17 cellular contexts compared by ENCODE assay signal in the genomic region with DNA sequence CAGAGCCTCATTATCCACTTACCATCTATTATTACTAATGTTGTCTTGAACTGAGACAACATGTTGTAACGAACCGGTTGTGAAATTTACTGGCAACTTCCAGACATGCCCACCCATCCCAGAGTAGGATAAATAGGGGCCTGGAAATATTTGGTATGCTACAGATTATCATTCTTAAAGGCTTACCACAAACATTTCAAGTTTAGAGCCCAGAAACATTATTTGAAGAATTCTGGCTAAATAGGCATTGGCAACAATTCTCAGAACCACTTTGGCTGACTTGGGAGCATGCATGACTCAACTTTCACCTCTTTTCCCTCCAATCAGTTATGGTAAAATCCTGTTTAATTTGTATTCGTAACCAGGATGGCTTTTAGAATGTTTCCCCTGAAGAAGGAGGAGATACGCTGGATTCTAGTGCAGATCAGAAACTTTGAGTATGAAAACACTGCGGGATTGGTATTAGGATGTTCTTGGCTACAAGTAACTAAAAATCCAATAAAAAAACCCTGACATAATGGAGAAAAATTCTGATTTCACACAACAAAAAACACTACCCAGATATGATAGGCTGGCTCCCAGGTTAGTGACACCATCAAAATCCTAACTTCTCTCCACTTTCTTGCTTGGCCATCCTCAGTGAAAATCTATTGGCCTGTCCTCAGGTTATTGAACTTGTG.
DNase-seq lines count a peak whose midpoint lies in the region; FAIRE-seq and TF ChIP-seq lines count a peak whose summit lies in the region.
"Had no signal": no experiment of that assay in that cellular context is flagged by ENCODE, and none has a peak within 500 bp of the region (broad histone marks: within the 10 kb centered on the region; RNA-seq: fewer than 3 reads in every experiment).

No MANE protein-coding gene starts in this region.

- no peak overlapping the region for H3K14ac ChIP-seq in H9 (ENCODE audit: insufficient read depth, low read length)

- H3K4ac ChIP-seq in H9 (ENCODE audit: low read depth, low read length), result no peak overlapping the region

- TF ChIP-seq CTCF in fibroblast of the aortic adventitia (IDR thresholded peaks at IDR 0.05; ENCODE audit: insufficient read depth, low read length) (no peak), retinal pigment epithelial cell (conservative IDR thresholded peaks at IDR 0.05; ENCODE audit: low read depth, low read length) (no peak), H9 (conservative IDR thresholded peaks at IDR 0.05) (no peak), testis (IDR thresholded peaks at IDR 0.05) (no peak)

- H3K27me3 ChIP-seq in MG63 (no peaks in the 10 kb centered on the region), H9 (ENCODE audit: insufficient read depth, low read length) (no peaks in the 10 kb centered on the region), testis (no peaks in the 10 kb centered on the region)
- H3K27me3 ChIP-seq: heart left ventricle had no signal

- no peak overlapping the region for H3K18ac ChIP-seq in H9 (ENCODE audit: insufficient read length, low read depth, low read length)

- H3K4me1 ChIP-seq in H9 (ENCODE audit: insufficient read depth, low read length), result peaks cover 8% of the 10 kb centered on the region; the same call in 1 of the 2 replicates
- peaks cover 7% of the 10 kb centered on the region for H3K4me1 ChIP-seq in testis

- H4K8ac ChIP-seq in H9 (replicated peaks; ENCODE audit: insufficient read length, low read depth, low read length), result no peak overlapping the region

- no peaks in the 10 kb centered on the region for H3K79me1 ChIP-seq in H9 (ENCODE audit: insufficient read depth, low read depth, low read length, poor library complexity, severe bottlenecking)

- peaks cover 13 to 15% of the 10 kb centered on the region in 2 experiments for H3K9me3 Mint-ChIP-seq in H9
- H3K9me3 Mint-ChIP-seq: natural killer cell treated with Interleukin-12 subunit alpha and Interleukin-12 subunit beta and Interleukin-15 and Interleukin-18, amount 100 ng/mL, for 72 hours had no signal

- no peaks in the 10 kb centered on the region for H3K23me2 ChIP-seq in H9 (ENCODE audit: insufficient read length, low read depth, low read length, poor library complexity, severe bottlenecking)

- WGBS in H9 (ENCODE audit: extremely low coverage, insufficient read length, low lambda C conversion rate), result no CpG with 5 or more reads among the region's 5 CpGs
- WGBS in testis, 2 donors, result 40 to 51% methylated on average over 5 of the region's 5 CpGs

- H3K56ac ChIP-seq in H9 (ENCODE audit: insufficient read length, low read depth, low read length), result no peak overlapping the region

- peaks cover 12 to 22% (median 21%) of the 10 kb centered on the region in 3 experiments for H3K36me3 Mint-ChIP-seq in H9 (ENCODE audit: insufficient read depth in 1 of 3, low read depth in 3 of 3)
- H3K36me3 Mint-ChIP-seq: natural killer cell treated with Interleukin-12 subunit alpha and Interleukin-12 subunit beta and Interleukin-15 and Interleukin-18, amount 100 ng/mL, for 72 hours had no signal

- H3K4me2 ChIP-seq in H9 (ENCODE audit: insufficient read depth, insufficient read length, low read length), result no peak overlapping the region
- H3K4me2 ChIP-seq: BLaER1 treated with 17β-estradiol and CSF1 and Interleukin-3, amounts not matched to agents 10 nM and 100 nM had no signal

- FAIRE-seq in frontal cortex (lab: Jason Lieb, UNC), result no peak

- DNase-seq in AG08396 (ENCODE audit: low spot score) (peak; percentile 53), MG63 (peak; percentile 49), fibroblast of the aortic adventitia (ENCODE audit: low read depth) (peak; percentile 98), retinal pigment epithelial cell (ENCODE audit: low read depth) (peak; percentile 75), H9 (no peak), frontal cortex (ENCODE audit: low spot score in 2 of 2) (no peak), erythroblast (lab: John Stamatoyannopoulos, UW) (no peak), testis (no peak)
- DNase-seq: activated CD4-positive, alpha-beta T cell treated with anti-CD3 and anti-CD28 coated beads for 48 hours; activated T-cell treated with anti-CD3 and anti-CD28 coated beads, Interleukin-2, amount 50 U/mL, for 1 hour; DMS79; heart left ventricle; NCI-H1417 treated with DMSO at 0.1 percent for 48 hours; NCI-H510A treated with DMSO at 0.1 percent for 48 hours had no signal

- no peak overlapping the region for H2AFZ ChIP-seq in H9 (ENCODE audit: low read length)

- no peak overlapping the region for H3K27ac Mint-ChIP-seq in H9
- H3K27ac Mint-ChIP-seq: natural killer cell treated with Interleukin-12 subunit alpha and Interleukin-12 subunit beta and Interleukin-15 and Interleukin-18, amount 100 ng/mL, for 72 hours had no signal

- H4K5ac ChIP-seq in H9 (ENCODE audit: insufficient read length, low read depth, low read length), result no peak overlapping the region

- H3K9ac ChIP-seq in H9 (ENCODE audit: extremely low read depth, insufficient read length, low read length), result no peak overlapping the region
- H3K9ac ChIP-seq: BLaER1 treated with 17β-estradiol and CSF1 and Interleukin-3, amounts not matched to agents 10 nM and 100 nM had no signal

- H3K36me3 ChIP-seq in MG63, result no peaks in the 10 kb centered on the region
- H3K36me3 ChIP-seq in testis (ENCODE audit: low read depth, missing control alignments), result no peaks in the 10 kb centered on the region
- H3K36me3 ChIP-seq: BLaER1 treated with 17β-estradiol and CSF1 and Interleukin-3, amounts not matched to agents 10 nM and 100 nM; heart left ventricle had no signal

- no peak for TF ChIP-seq POLR2A in erythroblast (IDR thresholded peaks at IDR 0.05; ENCODE audit: low read length)
- no peak for TF ChIP-seq POLR2A in testis (IDR thresholded peaks at IDR 0.05)

- H3K27ac ChIP-seq in H9 (ENCODE audit: insufficient read length, low read depth, low read length), result no peak overlapping the region
- peak overlapping the region in 1 of 2 donors; percentile 61 for H3K27ac ChIP-seq in testis
- H3K27ac ChIP-seq: BLaER1 treated with 17β-estradiol and CSF1 and Interleukin-3, amounts not matched to agents 10 nM and 100 nM had no signal

- H3K4me1 Mint-ChIP-seq in H9, result peaks cover 32% of the 10 kb centered on the region in 2 experiments

- H3K79me2 ChIP-seq in H9 (ENCODE audit: insufficient read depth, low read length), result no peaks in the 10 kb centered on the region

- H2BK15ac ChIP-seq in H9 (ENCODE audit: low read depth, low read length), result no peak overlapping the region

- H3K9me3 ChIP-seq in MG63 (0 out of 2 replicates have a peak, but pooled peaks cover 2% of the 10 kb centered on the region), H9 (ENCODE audit: control insufficient read depth, low read depth, low read length) (peaks cover 10% of the 10 kb centered on the region), testis (no peaks in the 10 kb centered on the region)

- no peak overlapping the region for H2BK12ac ChIP-seq in H9 (ENCODE audit: insufficient read length, low read depth, low read length)

- H2BK5ac ChIP-seq in H9 (ENCODE audit: insufficient read length, low read length), result no peak overlapping the region

- no peak overlapping the region for H3K4me3 Mint-ChIP-seq in H9
- H3K4me3 Mint-ChIP-seq: natural killer cell treated with Interleukin-12 subunit alpha and Interleukin-12 subunit beta and Interleukin-15 and Interleukin-18, amount 100 ng/mL, for 72 hours had no signal

- H3K4me3 ChIP-seq in MG63 (no peak overlapping the region), fibroblast of the aortic adventitia (ENCODE audit: low read depth, low read length) (no peak overlapping the region), retinal pigment epithelial cell (ENCODE audit: low read length) (no peak overlapping the region), testis (no peak overlapping the region)
- H3K4me3 ChIP-seq: BLaER1 treated with 17β-estradiol and CSF1 and Interleukin-3, amounts not matched to agents 10 nM and 100 nM; heart left ventricle; skin epidermis had no signal

- H4K91ac ChIP-seq in H9 (ENCODE audit: insufficient read length, low read depth, low read length), result no peak overlapping the region

- H3T11ph ChIP-seq in H9 (ENCODE audit: low read length), result no peak overlapping the region

- no peak overlapping the region for H3K23ac ChIP-seq in H9 (ENCODE audit: insufficient read length, low read depth, low read length)

- no peaks in the 10 kb centered on the region for H4K20me1 ChIP-seq in H9 (ENCODE audit: control insufficient read depth, insufficient read depth, insufficient read length)
- H4K20me1 ChIP-seq: BLaER1 treated with 17β-estradiol and CSF1 and Interleukin-3, amounts not matched to agents 10 nM and 100 nM had no signal

- H2AK5ac ChIP-seq in H9 (ENCODE audit: insufficient read length, low read length), result no peak overlapping the region

- intact Hi-C loops in testis (cut with DNase I; ENCODE audit: low total_unique reads), result no loop called here

- no peak overlapping the region for H2BK120ac ChIP-seq in H9 (ENCODE audit: low read depth, low read length, poor library complexity, severe bottlenecking)

- no peaks in the 10 kb centered on the region; the same call in none of the 2 replicates for H3K27me3 Mint-ChIP-seq in H9 (ENCODE audit: low read depth)

- no peak overlapping the region for H2BK20ac ChIP-seq in H9 (ENCODE audit: low read depth, low read length, poor library complexity, severe bottlenecking)

Comparison
In these comparisons a context has a peak if more than half of its experiments do, and no peak if none do; other contexts are left out.
1. DNase-seq: peak in AG08396 (single experiment), MG63 (single experiment), fibroblast of the aortic adventitia (single experiment) and retinal pigment epithelial cell (single experiment); none in H9 (single experiment), frontal cortex (0 of 2), erythroblast (0 of 2) and testis (single experiment).